Comparison of ENCODE assay signal across 1 cellular context in genomic region chr7:54817125-54817524, GRCh38.
TF ChIP-seq lines count a peak whose summit lies in the region.

No MANE protein-coding gene starts in this region.

TF ChIP-seq in H1, 55 proteins besides CTCF, POLR2A, EP300 and RAD21 (continued from another document):
- TF ChIP-seq CTBP2 (IDR thresholded peaks at IDR 0.05; ENCODE audit: borderline replicate concordance, insufficient read depth, insufficient read length, low read length) (no peak), BACH1 (IDR thresholded peaks at IDR 0.05; ENCODE audit: low read length) (no peak), GTF2F1 (IDR thresholded peaks at IDR 0.05; ENCODE audit: borderline replicate concordance, low read depth, low read length) (no peak), CHD7 (IDR thresholded peaks at IDR 0.05; ENCODE audit: insufficient replicate concordance, low read length) (no peak), SP1 (IDR thresholded peaks at IDR 0.05; ENCODE audit: low read depth, low read length) (no peak), RFX5 (IDR thresholded peaks at IDR 0.05; ENCODE audit: borderline replicate concordance, low read depth, low read length) (no peak), ASH2L (IDR thresholded peaks at IDR 0.05; ENCODE audit: low read length) (no peak)
